In the genomic region with DNA sequence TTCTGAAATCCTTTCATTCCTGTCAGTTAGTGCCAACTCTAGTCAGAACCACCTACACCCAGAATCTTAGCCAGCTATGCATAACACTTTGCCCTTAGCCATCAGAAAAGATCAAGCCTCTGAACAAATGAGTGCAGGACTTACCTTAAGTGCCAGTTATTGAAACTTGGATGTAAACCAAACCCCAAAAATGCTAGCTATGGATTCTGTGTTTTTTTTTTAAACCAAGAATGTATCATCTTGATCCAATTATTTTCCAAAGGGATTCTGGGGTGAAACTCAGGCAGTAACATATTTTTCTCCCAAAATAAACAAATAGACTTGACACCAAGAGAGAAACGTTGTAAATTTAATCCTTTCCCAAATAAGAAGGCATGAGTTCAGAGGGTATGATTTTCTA, we compare ENCODE assay signal across 18 cellular contexts.
DNase-seq lines count a peak whose midpoint lies in the region; ATAC-seq and TF ChIP-seq lines count a peak whose summit lies in the region.
"Had no signal": no experiment of that assay in that cellular context is flagged by ENCODE, and none has a peak within 500 bp of the region (broad histone marks: within the 10 kb centered on the region; RNA-seq: fewer than 3 reads in every experiment).

No MANE protein-coding gene starts in this region.

- no peaks in the 10 kb centered on the region for H3K4me1 ChIP-seq in thyroid gland
- H3K4me1 ChIP-seq: gastroesophageal sphincter, uterus had no signal

- H3K27ac Mint-ChIP-seq in T-helper 17 cell, result no peak overlapping the region
- H3K27ac Mint-ChIP-seq: activated CD4-positive, alpha-beta T cell treated with anti-CD3 and anti-CD28 coated beads for 36 hours; mesothelial cell of epicardium; stimulated activated naive B cell treated with anti-CD40 and anti-IgM and Interleukin-4, amounts not matched to agents 10 μg/mL and 1 μg/mL and 100 μg/mL, for 72 hours had no signal

- H3K27me3 ChIP-seq in thyroid gland, result no peaks in the 10 kb centered on the region
- H3K27me3 ChIP-seq: gastroesophageal sphincter, uterus had no signal

- no peak for ATAC-seq in T-helper 17 cell
- ATAC-seq in HG03039 (IDR thresholded peaks at IDR 0.05; ENCODE audit: unreplicated experiment), result no peak
- ATAC-seq: activated CD4-positive, alpha-beta T cell treated with anti-CD3 and anti-CD28 coated beads for 36 hours; gastroesophageal sphincter; stimulated activated naive B cell treated with anti-CD40 and anti-IgM and Interleukin-4, amounts not matched to agents 10 μg/mL and 1 μg/mL and 100 μg/mL, for 72 hours had no signal

- H3K27ac ChIP-seq in thyroid gland, result no peak overlapping the region
- H3K27ac ChIP-seq: gastroesophageal sphincter, uterus had no signal

- WGBS in thyroid gland, 2 donors, result 42 to 45% methylated on average over 1 of the region's 1 CpG

- no peaks in the 10 kb centered on the region for H3K36me3 Mint-ChIP-seq in T-helper 17 cell (ENCODE audit: low read depth)
- H3K36me3 Mint-ChIP-seq: mesothelial cell of epicardium; stimulated activated naive B cell treated with anti-CD40 and anti-IgM and Interleukin-4, amounts not matched to agents 10 μg/mL and 1 μg/mL and 100 μg/mL, for 72 hours had no signal

- H3K4me1 Mint-ChIP-seq in T-helper 17 cell, result no peaks in the 10 kb centered on the region
- H3K4me1 Mint-ChIP-seq: activated CD4-positive, alpha-beta T cell treated with anti-CD3 and anti-CD28 coated beads for 36 hours; mesothelial cell of epicardium; stimulated activated naive B cell treated with anti-CD40 and anti-IgM and Interleukin-4, amounts not matched to agents 10 μg/mL and 1 μg/mL and 100 μg/mL, for 72 hours had no signal

- no peaks in the 10 kb centered on the region for H3K9me3 ChIP-seq in T-helper 17 cell (ENCODE audit: control insufficient read depth, low read length, poor library complexity, severe bottlenecking)
- no peaks in the 10 kb centered on the region for H3K9me3 ChIP-seq in thyroid gland
- H3K9me3 ChIP-seq: gastroesophageal sphincter, uterus had no signal

- no peak for TF ChIP-seq POLR2A in thyroid gland (IDR thresholded peaks at IDR 0.05)

- no peaks in the 10 kb centered on the region for H3K27me3 Mint-ChIP-seq in T-helper 17 cell
- H3K27me3 Mint-ChIP-seq: activated CD4-positive, alpha-beta T cell treated with anti-CD3 and anti-CD28 coated beads for 36 hours; stimulated activated naive B cell treated with anti-CD40 and anti-IgM and Interleukin-4, amounts not matched to agents 10 μg/mL and 1 μg/mL and 100 μg/mL, for 72 hours had no signal

- H3K4me3 Mint-ChIP-seq in T-helper 17 cell, result no peak overlapping the region
- H3K4me3 Mint-ChIP-seq: activated CD4-positive, alpha-beta T cell treated with anti-CD3 and anti-CD28 coated beads for 36 hours; mesothelial cell of epicardium; stimulated activated naive B cell treated with anti-CD40 and anti-IgM and Interleukin-4, amounts not matched to agents 10 μg/mL and 1 μg/mL and 100 μg/mL, for 72 hours had no signal

- no peak overlapping the region for H3K4me3 ChIP-seq in foreskin fibroblast (ENCODE audit: low read depth in 1 of 2, low read length in 2 of 2)
- H3K4me3 ChIP-seq in thyroid gland (replicated peaks in 1 of 3), result no peak overlapping the region
- H3K4me3 ChIP-seq: gastroesophageal sphincter, skin epidermis, uterus had no signal

- H3K36me3 ChIP-seq in thyroid gland, result no peaks in the 10 kb centered on the region
- H3K36me3 ChIP-seq: gastroesophageal sphincter, uterus had no signal

- intact Hi-C loops in thyroid gland (cut with DNase I), result no loop called here

- TF ChIP-seq CTCF in foreskin fibroblast (IDR thresholded peaks at IDR 0.05; ENCODE audit: low read depth, low read length) (no peak), thyroid gland (IDR thresholded peaks at IDR 0.05) (no peak)

- peak; percentile 77 for DNase-seq in GM04503 (ENCODE audit: low read depth)
- peak; percentile 21 for DNase-seq in amniotic stem cell (lab: John Stamatoyannopoulos, UW)
- DNase-seq in foreskin fibroblast, result peak; percentile 62 to 83
- no peak for DNase-seq in T-helper 17 cell
- no peak for DNase-seq in NCI-H446 (lab: John Stamatoyannopoulos, UW)
- no peak for DNase-seq in thyroid gland
- DNase-seq: activated CD4-positive, alpha-beta T cell treated with anti-CD3 and anti-CD28 coated beads for 36 hours; activated CD8-positive, alpha-beta memory T cell treated with anti-CD3 and anti-CD28 coated beads, Interleukin-2, amount 50 U/mL, for 4 hours; activated naive CD4-positive, alpha-beta T cell treated with Interleukin-2 at 50 U/mL for 16 hours; effector memory CD4-positive, alpha-beta T cell; NCI-H2171; nucleus accumbens; stimulated activated naive B cell treated with anti-CD40 and anti-IgM and Interleukin-4, amounts not matched to agents 10 μg/mL and 1 μg/mL and 100 μg/mL, for 72 hours; uterus had no signal

Comparison
In these comparisons a context has a peak if more than half of its experiments do, and no peak if none do; other contexts are left out.
1. DNase-seq: peak in GM04503 (single experiment), amniotic stem cell (single experiment) and foreskin fibroblast (2 of 2); none in T-helper 17 cell (0 of 3), NCI-H446 (0 of 2) and thyroid gland (0 of 2).